Comparison of ENCODE assay signal across 37 cellular contexts in the genomic region with DNA sequence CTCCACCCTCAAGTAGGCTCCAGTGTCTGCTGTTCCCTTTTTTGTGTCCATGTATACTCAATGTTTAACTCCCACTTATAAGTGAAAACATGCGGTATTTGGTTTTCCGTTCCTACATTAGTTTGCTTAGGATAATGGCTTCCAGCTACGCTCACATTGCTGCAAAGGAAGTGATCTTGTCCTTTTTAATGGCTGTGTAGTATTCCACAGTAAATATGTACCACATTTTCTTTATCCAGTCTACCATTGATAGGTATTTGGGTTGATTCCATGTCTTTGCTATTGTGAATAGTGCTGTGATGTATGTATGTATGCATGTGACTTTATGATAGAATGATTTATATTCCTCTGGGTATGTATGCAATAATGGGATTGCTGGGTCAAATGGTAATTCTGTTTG.
A peak's percentile ranks its signal among the peaks of the same experiment; 100 is the strongest.
DNase-seq lines count a peak whose midpoint lies in the region; ATAC-seq, FAIRE-seq and TF ChIP-seq lines count a peak whose summit lies in the region.
"Had no signal": no experiment of that assay in that cellular context is flagged by ENCODE, and none has a peak within 500 bp of the region (broad histone marks: within the 10 kb centered on the region; RNA-seq: fewer than 3 reads in every experiment).

No MANE protein-coding gene starts in this region.

- no peak overlapping the region for H3K4me3 ChIP-seq in HEK293 (ENCODE audit: low read depth, low read length)
- no peak overlapping the region for H3K4me3 ChIP-seq in K562
- H3K4me3 ChIP-seq: A549; BLaER1; BLaER1 treated with 17β-estradiol and CSF1 and Interleukin-3, amounts not matched to agents 10 nM and 100 nM had no signal

- no peaks in the 10 kb centered on the region for H3K36me3 Mint-ChIP-seq in activated naive CD4-positive, alpha-beta T cell treated with anti-CD3 and anti-CD28 coated beads, Interleukin-2, amount 50 U/mL, for 24 hours
- no peaks in the 10 kb centered on the region for H3K36me3 Mint-ChIP-seq in activated naive CD4-positive, alpha-beta T cell treated with anti-CD3 and anti-CD28 coated beads for 36 hours (ENCODE audit: low read depth)
- H3K36me3 Mint-ChIP-seq: CD14-positive monocyte; CD4-positive, alpha-beta memory T cell; CD4-positive, CD25-positive, alpha-beta regulatory T cell; CD8-positive, alpha-beta memory T cell; CD8-positive, alpha-beta T cell had no signal

- no peaks in the 10 kb centered on the region for H3K36me3 ChIP-seq in HEK293 (ENCODE audit: control insufficient read depth in 2 of 2, insufficient read depth in 1 of 2, low read length in 2 of 2)
- no peaks in the 10 kb centered on the region for H3K36me3 ChIP-seq in K562 (ENCODE audit: control insufficient read depth, insufficient read depth, low read length)
- H3K36me3 ChIP-seq: BE2C; BLaER1; BLaER1 treated with 17β-estradiol and CSF1 and Interleukin-3, amounts not matched to agents 10 nM and 100 nM had no signal

- CTCF ChIA-PET in activated naive CD4-positive, alpha-beta T cell treated with anti-CD3 and anti-CD28 coated beads for 36 hours (lab: Charles Lee), result interaction anchor here (0.7 kb wide), 1 partner anchor 53 kb away, joined by 3 read pairs; no protein-coding TSS in a partner anchor
- CTCF ChIA-PET in HEK293 (lab: Yijun Ruan, JAX), result no interaction called here
- CTCF ChIA-PET in K562 (lab: Yijun Ruan, JAX; ENCODE audit: low intra/inter-chr PET ratio), result no interaction called here

- H3K27me3 Mint-ChIP-seq in activated naive CD4-positive, alpha-beta T cell treated with anti-CD3 and anti-CD28 coated beads, Interleukin-2, amount 50 U/mL, for 24 hours, result peaks cover 2% of the 10 kb centered on the region
- H3K27me3 Mint-ChIP-seq in activated naive CD4-positive, alpha-beta T cell treated with anti-CD3 and anti-CD28 coated beads for 36 hours (ENCODE audit: low read depth), result no peaks in the 10 kb centered on the region
- H3K27me3 Mint-ChIP-seq: CD4-positive, alpha-beta T cell had no signal

- no peaks in the 10 kb centered on the region for H3K79me2 ChIP-seq in K562 (ENCODE audit: control insufficient read depth, insufficient read depth, low read length)

- no peaks in the 10 kb centered on the region for H3K9me3 ChIP-seq in HEK293 (ENCODE audit: control insufficient read depth, insufficient read depth, low read depth, low read length)
- H3K9me3 ChIP-seq in K562 (replicated peaks; ENCODE audit: control insufficient read depth, insufficient read depth, low read depth, low read length), result no peaks in the 10 kb centered on the region
- H3K9me3 ChIP-seq: A549, BE2C, BLaER1, Caco-2 had no signal

- H4K20me1 ChIP-seq in K562 (replicated peaks; ENCODE audit: control insufficient read depth, insufficient read depth, low read length), result 0 out of 2 replicates have a peak, but pooled peaks cover 4% of the 10 kb centered on the region
- H4K20me1 ChIP-seq: BLaER1; BLaER1 treated with 17β-estradiol and CSF1 and Interleukin-3, amounts not matched to agents 10 nM and 100 nM had no signal

- TF ChIP-seq CTCF in HEK293 (tag by site-specific recombination; IDR thresholded peaks at IDR 0.05), result no peak
- no peak for TF ChIP-seq CTCF in K562 (IDR thresholded peaks at IDR 0.05 in 2 of 3, conservative IDR thresholded peaks at IDR 0.05 in 1 of 3; ENCODE audit: insufficient read depth in 2 of 3, low read depth in 1 of 3, low read length in 3 of 3)

- no peak for ATAC-seq in K562
- ATAC-seq: A549; CD8-positive, alpha-beta T cell had no signal

- H3K9me1 ChIP-seq in K562 (ENCODE audit: control insufficient read depth, insufficient read depth, low read length), result no peaks in the 10 kb centered on the region

- H3K9me3 Mint-ChIP-seq in activated naive CD4-positive, alpha-beta T cell treated with anti-CD3 and anti-CD28 coated beads, Interleukin-2, amount 50 U/mL, for 24 hours, result peaks cover 4% of the 10 kb centered on the region
- no peaks in the 10 kb centered on the region for H3K9me3 Mint-ChIP-seq in activated naive CD4-positive, alpha-beta T cell treated with anti-CD3 and anti-CD28 coated beads for 36 hours
- H3K9me3 Mint-ChIP-seq: CD8-positive, alpha-beta T cell had no signal

- in situ Hi-C loops in K562 (cut with MboI), result no loop called here

- TF ChIP-seq EP300 in K562 (IDR thresholded peaks at IDR 0.05; ENCODE audit: low read length), result no peak

- peaks cover 11% of the 10 kb centered on the region for H3K4me1 Mint-ChIP-seq in activated naive CD4-positive, alpha-beta T cell treated with anti-CD3 and anti-CD28 coated beads, Interleukin-2, amount 50 U/mL, for 24 hours
- H3K4me1 Mint-ChIP-seq in activated naive CD4-positive, alpha-beta T cell treated with anti-CD3 and anti-CD28 coated beads for 36 hours (ENCODE audit: low read depth), result peaks cover 5% of the 10 kb centered on the region
- H3K4me1 Mint-ChIP-seq: B cell; CD8-positive, alpha-beta memory T cell had no signal

- H2AFZ ChIP-seq in K562 (ENCODE audit: low read depth, low read length), result no peak overlapping the region

- no peak for DNase-seq in activated naive CD4-positive, alpha-beta T cell treated with anti-CD3 and anti-CD28 coated beads for 36 hours
- DNase-seq in K562 (ENCODE audit: extremely low read depth in 1 of 4, low spot score in 3 of 4) (no peak), urothelium cell line (ENCODE audit: low spot score) (no peak), NCI-H1436 treated with DMSO at 0.1 percent for 48 hours (lab: John Stamatoyannopoulos, UW) (no peak), NCI-H2107 treated with DMSO at 0.1 percent for 48 hours (lab: John Stamatoyannopoulos, UW; ENCODE audit: unreplicated experiment) (no peak), GM03348 (ENCODE audit: low spot score) (no peak)
- DNase-seq: 8988T; ACHN; AML-193; BE2C; C1 segment of cervical spinal cord; Caco-2; Calu3; CD4-positive, alpha-beta memory T cell; CD4-positive, alpha-beta T cell; CD4-positive, CD25-positive, alpha-beta regulatory T cell; CD8-positive, alpha-beta memory T cell; CD8-positive, alpha-beta T cell; COR-L47; DMS 273 treated with DMSO at 0.1 percent for 48 hours; DMS153; DMS53; DMS79; DMS79 treated with DMSO at 0.1 percent for 48 hours; DND-41; EL had no signal

- H3K9ac ChIP-seq in K562 (ENCODE audit: insufficient read depth in 1 of 2, low read depth in 2 of 2, low read length in 2 of 2), result no peak overlapping the region
- H3K9ac ChIP-seq: BLaER1; BLaER1 treated with 17β-estradiol and CSF1 and Interleukin-3, amounts not matched to agents 10 nM and 100 nM had no signal

- FAIRE-seq in K562 (lab: Jason Lieb, UNC) (no peak), urothelium cell line (lab: Jason Lieb, UNC) (peak; percentile 9)
- FAIRE-seq: A204.1, A549, D721Med had no signal

- H3K4me1 ChIP-seq in HEK293 (ENCODE audit: control insufficient read depth, insufficient read depth, low read length) (no peaks in the 10 kb centered on the region), K562 (replicated peaks in 1 of 2; ENCODE audit: control insufficient read depth in 2 of 2, insufficient read depth in 2 of 2, low read length in 2 of 2) (no peaks in the 10 kb centered on the region; a peak in 2 of 5 replicates)
- H3K4me1 ChIP-seq: A549, BE2C, Caco-2 had no signal

- POLR2A ChIA-PET in HEK293 (lab: Yijun Ruan, JAX), result no interaction called here
- POLR2A ChIA-PET in K562 (lab: Yijun Ruan, JAX), result no interaction called here

- H3K27ac ChIP-seq in HEK293 (ENCODE audit: extremely low read depth, low read depth, low read length) (no peak overlapping the region), K562 (ENCODE audit: extremely low read depth, low read depth, low read length) (no peak overlapping the region)
- H3K27ac ChIP-seq: 22Rv1; A549; BLaER1; BLaER1 treated with 17β-estradiol and CSF1 and Interleukin-3, amounts not matched to agents 10 nM and 100 nM; C4-2B had no signal

- TF ChIP-seq RAD21 in K562 (CRISPR knock-in tag; conservative IDR thresholded peaks at IDR 0.05 in 1 of 2, IDR thresholded peaks at IDR 0.05 in 1 of 2), result no peak

- H3K4me3 Mint-ChIP-seq in activated naive CD4-positive, alpha-beta T cell treated with anti-CD3 and anti-CD28 coated beads, Interleukin-2, amount 50 U/mL, for 24 hours, result no peak overlapping the region
- H3K4me3 Mint-ChIP-seq in activated naive CD4-positive, alpha-beta T cell treated with anti-CD3 and anti-CD28 coated beads for 36 hours, result no peak overlapping the region
- H3K4me3 Mint-ChIP-seq: B cell; CD14-positive monocyte; CD4-positive, alpha-beta memory T cell; CD4-positive, alpha-beta T cell; CD4-positive, CD25-positive, alpha-beta regulatory T cell; CD8-positive, alpha-beta memory T cell; CD8-positive, alpha-beta T cell had no signal

- H3K27ac Mint-ChIP-seq in activated naive CD4-positive, alpha-beta T cell treated with anti-CD3 and anti-CD28 coated beads, Interleukin-2, amount 50 U/mL, for 24 hours, result peak overlapping the region; percentile 6
- H3K27ac Mint-ChIP-seq in activated naive CD4-positive, alpha-beta T cell treated with anti-CD3 and anti-CD28 coated beads for 36 hours, result no peak overlapping the region
- H3K27ac Mint-ChIP-seq: B cell; CD14-positive monocyte; CD4-positive, alpha-beta T cell; CD4-positive, CD25-positive, alpha-beta regulatory T cell; CD8-positive, alpha-beta T cell had no signal

- H3K4me2 ChIP-seq in K562 (ENCODE audit: insufficient read depth, low read length), result no peak overlapping the region
- H3K4me2 ChIP-seq: A549; BLaER1; BLaER1 treated with 17β-estradiol and CSF1 and Interleukin-3, amounts not matched to agents 10 nM and 100 nM had no signal

- no TSS peak for BruUV-seq in K562 (replicated peaks; lab: Mats Ljungman, UMichigan)

- TF ChIP-seq POLR2A in K562 (conservative IDR thresholded peaks at IDR 0.05), result no peak

- 0% methylated on average over 3 of the region's 3 CpGs for WGBS in K562 (ENCODE audit: insufficient coverage, low coverage, missing lambda C conversion rate)

- intact Hi-C loops in activated naive CD4-positive, alpha-beta T cell treated with anti-CD3 and anti-CD28 coated beads for 36 hours (cut with micrococcal nuclease), result no loop called here
- intact Hi-C loops in K562 (cut with micrococcal nuclease), result no loop called here

- H3K27me3 ChIP-seq in K562 (ENCODE audit: control insufficient read depth in 2 of 2, insufficient read depth in 2 of 2, low read length in 2 of 2), result peaks cover 19 to 45% of the 10 kb centered on the region in 2 experiments; a peak in 4 of 5 replicates

TF ChIP-seq in HEK293, 187 proteins besides CTCF, POLR2A, EP300 and RAD21 (continues in another document):
- peak; percentile 61; the same call in 1 of the 2 replicates for TF ChIP-seq ZNF146 (tag by site-specific recombination; IDR thresholded peaks at IDR 0.05)

TF ChIP-seq in K562, 482 proteins besides CTCF, POLR2A, EP300 and RAD21 (continues in another document):
- TF ChIP-seq MAFF (IDR thresholded peaks at IDR 0.05; ENCODE audit: low read length) (no peak), CHD1 (IDR thresholded peaks at IDR 0.05; ENCODE audit: low read length) (no peak), ZNF146 (CRISPR knock-in tag; IDR thresholded peaks at IDR 0.05; ENCODE audit: unreplicated experiment) (peak; percentile 54)
